ENCODE assay signal across 8 cellular contexts in the genomic region with DNA sequence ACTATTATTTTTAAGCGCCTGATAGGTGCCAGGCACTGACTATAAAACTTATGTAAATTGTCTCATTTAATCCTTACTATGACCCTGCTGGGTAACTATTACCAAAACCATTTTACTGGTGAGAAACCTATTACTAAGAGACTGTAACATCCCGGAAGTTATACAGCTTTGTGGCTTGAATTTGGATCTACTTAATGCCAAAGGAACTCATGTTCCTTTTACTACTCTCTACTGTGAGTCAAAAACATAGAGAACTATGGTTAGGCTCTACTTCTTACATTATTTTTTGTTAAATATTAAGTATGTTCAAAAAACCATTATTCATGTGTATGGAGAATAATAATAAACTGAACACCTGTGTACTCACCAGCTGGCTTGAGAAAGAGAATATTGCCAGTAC. TPM values are rescaled to one million over a fixed set of nuclear protein-coding genes. Genes with fewer than 3 reads are reported as not detected.
A peak's percentile ranks its signal among the peaks of the same experiment; 100 is the strongest.
DNase-seq lines count a peak whose midpoint lies in the region; ATAC-seq and TF ChIP-seq lines count a peak whose summit lies in the region.
"Not testable (repeated sequence)": the region's sequence is repeated elsewhere in the genome, so short reads cannot be mapped to it uniquely, and the experiment has no call there.

No MANE protein-coding gene starts in this region.

- ATAC-seq in GM18870 (IDR thresholded peaks at IDR 0.05; ENCODE audit: unreplicated experiment) (peak; percentile 36), GM19395 (IDR thresholded peaks at IDR 0.05; ENCODE audit: unreplicated experiment) (peak; percentile 40), GM21447 (IDR thresholded peaks at IDR 0.05; ENCODE audit: unreplicated experiment) (peak; percentile 22), HG02763 (IDR thresholded peaks at IDR 0.05; ENCODE audit: unreplicated experiment) (peak; percentile 19), HG03108 (IDR thresholded peaks at IDR 0.05; ENCODE audit: unreplicated experiment) (peak; percentile 33), HG03378 (IDR thresholded peaks at IDR 0.05; ENCODE audit: unreplicated experiment) (peak; percentile 32)

- H4K20me1 ChIP-seq in OCI-LY7 (ENCODE audit: insufficient read depth, low read length), result not testable (repeated sequence)

- H3K9me3 ChIP-seq in A673 (ENCODE audit: low read depth, low read length, poor library complexity, severe bottlenecking); OCI-LY7 (ENCODE audit: low read length): not testable (repeated sequence)

- TF ChIP-seq CTCF in A673 (conservative IDR thresholded peaks at IDR 0.05; ENCODE audit: low read depth, low read length); OCI-LY7 (conservative IDR thresholded peaks at IDR 0.05; ENCODE audit: low read length): not testable (repeated sequence)

- H3K36me3 ChIP-seq in A673 (ENCODE audit: insufficient read depth, low read length, poor library complexity, severe bottlenecking); OCI-LY7 (ENCODE audit: insufficient read depth, low read length): not testable (repeated sequence)

- not testable (repeated sequence) for H3K27me3 ChIP-seq in A673 (replicated peaks; ENCODE audit: insufficient read depth, low read depth, low read length, poor library complexity)

- H3K79me2 ChIP-seq in OCI-LY7 (ENCODE audit: insufficient read depth, low read depth, low read length), result not testable (repeated sequence)

- intact Hi-C loops in A673 (cut with micrococcal nuclease; ENCODE audit: unreplicated experiment), result not testable (repeated sequence)
- intact Hi-C loops in OCI-LY7 (cut with micrococcal nuclease; ENCODE audit: unreplicated experiment), result loop anchor here (5.0 kb wide), 3 partner anchors 88 to 117 kb away; no protein-coding TSS in a partner anchor

- H3K4me3 ChIP-seq in A673 (ENCODE audit: low read depth, low read length, poor library complexity, severe bottlenecking); OCI-LY7 (ENCODE audit: low read depth, low read length, poor library complexity, severe bottlenecking): not testable (repeated sequence)

- H3K27ac ChIP-seq in A673 (ENCODE audit: low read depth, low read length, poor library complexity, severe bottlenecking); OCI-LY7 (ENCODE audit: low read depth, low read length, poor library complexity, severe bottlenecking): not testable (repeated sequence)

- POLR2A ChIA-PET in A673 (lab: Charles Lee; ENCODE audit: low non-redundant PET), result interaction anchor here (0.6 kb wide), 1 partner anchor 11 kb away, joined by 3 read pairs; no protein-coding TSS in a partner anchor
- POLR2A ChIA-PET in OCI-LY7 (lab: Charles Lee), result interaction anchor here (0.9 to 7.7 kb wide), 8 partner anchors 10 to 93 kb away, joined by 3 to 91 read pairs (median 6); a partner anchor contains a TSS

- not testable (repeated sequence) for H3K9me2 ChIP-seq in OCI-LY7 (ENCODE audit: insufficient read depth, low read length)

- BruUV-seq in A673 (replicated peaks; lab: Mats Ljungman, UMichigan); OCI-LY7 (replicated peaks; lab: Mats Ljungman, UMichigan): not testable (repeated sequence)

- peak overlapping the region; percentile 65 for H3K4me2 ChIP-seq in OCI-LY7 (ENCODE audit: low read length)

- CTCF ChIA-PET in A673 (lab: Charles Lee), result interaction anchor here (0.7 kb wide), 1 partner anchor 156 kb away, joined by 4 read pairs; no protein-coding TSS in a partner anchor
- CTCF ChIA-PET in OCI-LY7 (lab: Charles Lee; ENCODE audit: unreplicated experiment), result not testable (repeated sequence)

- peak; percentile 33 for DNase-seq in A673 (ENCODE audit: low spot score)
- DNase-seq in OCI-LY7 (ENCODE audit: low spot score), result not testable (repeated sequence)

- not testable (repeated sequence) for H3K4me1 ChIP-seq in A673 (ENCODE audit: insufficient read depth, low read length, poor library complexity, severe bottlenecking)
- H3K4me1 ChIP-seq in OCI-LY7 (ENCODE audit: insufficient read depth, low read length, poor library complexity, severe bottlenecking), result peaks cover 55% of the 10 kb centered on the region

- peak overlapping the region; percentile 57; the same call in 1 of the 2 replicates for H2AFZ ChIP-seq in OCI-LY7 (ENCODE audit: low read length)

RNA-seq across cellular contexts. Expression of a gene that starts 14.8 kb away (rescaled TPM):
- 30.7 and 33.5 TPM in 2 replicates for total RNA-seq in A673 (2021)
- 58.8 and 97.7 TPM in 2 replicates for total RNA-seq in OCI-LY7 (2014; rRNA removed; shearing (Covaris generic))
- 97.3 and 102 TPM in 2 replicates for total RNA-seq in OCI-LY7 (2022)
